ENCODE assay signal across 8 cellular contexts in genomic region chr2:172555522-172556283, GRCh38. TPM values are rescaled to one million over a fixed set of nuclear protein-coding genes. Genes with fewer than 3 reads are reported as not detected.
DNase-seq lines count a peak whose midpoint lies in the region; ATAC-seq and TF ChIP-seq lines count a peak whose summit lies in the region.

TSS of gene PDK1 (plus strand) at chr2:172556090. CDS start at chr2:172556151, 61 bp downstream.

- DNase-seq in NCI-H2196 (lab: John Stamatoyannopoulos, UW; ENCODE audit: unreplicated experiment): peak; percentile 88
- DNase-seq in breast epithelium (ENCODE audit: low spot score in 2 of 2): peak; percentile 78 to 85
- peak; percentile 94 for DNase-seq in iPS-NIHi11 (ENCODE audit: low spot score)
- peak; percentile 78 for DNase-seq in smooth muscle cell (lab: John Stamatoyannopoulos, UW; ENCODE audit: unreplicated experiment)

- peaks cover 12% of the 10 kb centered on the region for H3F3A ChIP-seq in smooth muscle cell (ENCODE audit: low read depth)

- intact Hi-C loops in breast epithelium (cut with DNase I; ENCODE audit: low total_unique reads): no loop called here

- peak; percentile 63 for TF ChIP-seq POLR2A in breast epithelium (IDR thresholded peaks at IDR 0.05)

- peak within 1 kb of the TSS; percentile 94 for H3K4me2 ChIP-seq in smooth muscle cell

- peak within 1 kb of the TSS; percentile 96 for H3K4me3 ChIP-seq in ACC112 (ENCODE audit: low read depth, low read length)
- H3K4me3 ChIP-seq in breast epithelium: peak within 1 kb of the TSS; percentile 86 to 94 (median 91)
- H3K4me3 ChIP-seq in smooth muscle cell: peak within 1 kb of the TSS; percentile 88

- H3K79me2 ChIP-seq in ACC112 (ENCODE audit: control insufficient read depth, insufficient read depth, low read length, unreplicated experiment) (peaks cover 53% of the 10 kb centered on the region), smooth muscle cell (ENCODE audit: low read depth) (peaks cover 28% of the 10 kb centered on the region)

- H3K4me1 ChIP-seq in ACC112 (ENCODE audit: control insufficient read depth, insufficient read depth, low read length, unreplicated experiment): peaks cover 45% of the 10 kb centered on the region
- peaks cover 0 to 5% of the 10 kb centered on the region in 2 donors for H3K4me1 ChIP-seq in breast epithelium
- peaks cover 32% of the 10 kb centered on the region for H3K4me1 ChIP-seq in smooth muscle cell (ENCODE audit: low read depth)

- H3K27ac ChIP-seq in ACC112 (ENCODE audit: low read depth, low read length): peak within 1 kb of the TSS; percentile 87
- peak within 1 kb of the TSS; percentile 91 for H3K27ac ChIP-seq in VCaP
- peak within 1 kb of the TSS; percentile 86 to 93 for H3K27ac ChIP-seq in breast epithelium
- peak within 1 kb of the TSS; percentile 75 for H3K27ac ChIP-seq in smooth muscle cell (ENCODE audit: low read depth)

- H3K27me3 ChIP-seq in ACC112 (ENCODE audit: insufficient read depth, low read length): no peaks in the 10 kb centered on the region
- no peaks in the 10 kb centered on the region for H3K27me3 ChIP-seq in breast epithelium
- no peaks in the 10 kb centered on the region for H3K27me3 ChIP-seq in smooth muscle cell (ENCODE audit: low read depth)

- 1% methylated on average over 62 of the region's 88 CpGs for WGBS in smooth muscle cell (ENCODE audit: low lambda C conversion rate)

- peak within 1 kb of the TSS; percentile 81 for H3K9ac ChIP-seq in smooth muscle cell (ENCODE audit: low read depth)

- peaks cover 42% of the 10 kb centered on the region for H4K20me1 ChIP-seq in smooth muscle cell (ENCODE audit: low read depth)

- TF ChIP-seq CTCF in VCaP (conservative IDR thresholded peaks at IDR 0.05): no peak
- no peak for TF ChIP-seq CTCF in breast epithelium (IDR thresholded peaks at IDR 0.05)
- no peak for TF ChIP-seq CTCF in smooth muscle cell (IDR thresholded peaks at IDR 0.05; ENCODE audit: borderline replicate concordance, insufficient read depth, poor library complexity, severe bottlenecking)

- peak within 1 kb of the TSS; percentile 55 for H2AFZ ChIP-seq in ACC112 (ENCODE audit: low read length, unreplicated experiment)
- peak within 1 kb of the TSS; percentile 93 for H2AFZ ChIP-seq in smooth muscle cell (ENCODE audit: low read depth)

- H3K9me3 ChIP-seq in breast epithelium: no peaks in the 10 kb centered on the region
- H3K9me3 ChIP-seq in smooth muscle cell (replicated peaks; ENCODE audit: low read depth): no peaks in the 10 kb centered on the region

- ATAC-seq in GM18868 (IDR thresholded peaks at IDR 0.05; ENCODE audit: unreplicated experiment) (peak; percentile 87), HG03103 (IDR thresholded peaks at IDR 0.05; ENCODE audit: low read depth, unreplicated experiment) (peak; percentile 85)

- H3K36me3 ChIP-seq in ACC112 (ENCODE audit: insufficient read depth, low read length) (0 out of 2 replicates have a peak, but pooled peaks cover 2% of the 10 kb centered on the region), breast epithelium (no peaks in the 10 kb centered on the region), smooth muscle cell (ENCODE audit: low read depth) (no peaks in the 10 kb centered on the region)

RNA-seq across cellular contexts. Expression of gene PDK1, which starts in this region (rescaled TPM):
- total RNA-seq in breast epithelium (10 to 100 TPM; 19.0 to 20.0 (median 19.0) TPM), smooth muscle cell (33.9 and 39.5 TPM in 2 replicates)
- 18.0 and 29.1 TPM in 2 replicates for polyA plus RNA-seq in smooth muscle cell

Comparison
In these comparisons a context has a peak if more than half of its experiments do, and no peak if none do; other contexts are left out.
1. Peak in every context shown above with its lines: DNase-seq, ATAC-seq, H3K4me3 ChIP-seq and H3K27ac ChIP-seq.